In the genomic region with DNA sequence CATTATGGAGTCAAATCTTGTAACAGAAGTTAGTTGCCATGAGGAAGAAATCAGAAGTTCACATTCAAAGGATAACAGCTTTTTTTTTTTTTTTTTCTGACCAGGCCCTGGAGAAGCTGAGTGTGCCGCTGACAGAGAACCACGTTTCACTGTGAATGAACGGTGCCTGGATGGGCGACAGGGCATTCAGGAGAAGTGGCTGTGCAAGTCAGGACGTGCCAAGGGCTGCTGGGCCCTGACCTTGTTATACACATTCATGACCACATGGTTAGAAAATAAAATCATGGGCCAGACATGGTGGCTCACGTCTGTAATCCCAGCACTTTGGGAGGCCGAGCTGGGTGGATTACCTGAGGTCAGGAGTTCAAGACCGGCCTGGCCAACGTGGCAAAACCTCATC, we compare ENCODE assay signal across 19 cellular contexts.
"Had no signal": no experiment of that assay in that cellular context is flagged by ENCODE, and none has a peak within 500 bp of the region (broad histone marks: within the 10 kb centered on the region; RNA-seq: fewer than 3 reads in every experiment).

No MANE protein-coding gene starts in this region.

- H3K27ac Mint-ChIP-seq: activated naive CD8-positive, alpha-beta T cell treated with anti-CD3 and anti-CD28 coated beads for 36 hours; mesothelial cell of epicardium; neural progenitor cell; WTC11 had no signal

- ATAC-seq: gastroesophageal sphincter; naive thymus-derived CD8-positive, alpha-beta T cell; WTC11 had no signal

- H3K27me3 Mint-ChIP-seq: activated naive CD8-positive, alpha-beta T cell treated with anti-CD3 and anti-CD28 coated beads for 36 hours; naive thymus-derived CD8-positive, alpha-beta T cell had no signal

- H3K27me3 ChIP-seq: esophagus squamous epithelium, gastroesophageal sphincter, neural progenitor cell, upper lobe of left lung had no signal

- DNase-seq: activated naive CD4-positive, alpha-beta T cell treated with Interleukin-2 at 50 U/mL for 16 hours; activated naive CD8-positive, alpha-beta T cell treated with anti-CD3 and anti-CD28 coated beads for 36 hours; activated T-cell treated with anti-CD3 and anti-CD28 coated beads, Interleukin-2, amount 50 U/mL, for 1 hour; amniotic stem cell; cerebellar nuclear complex; esophagus squamous epithelium; head of caudate nucleus; naive thymus-derived CD8-positive, alpha-beta T cell; stimulated activated CD4-positive, alpha-beta T cell treated with anti-CD3 and anti-CD28 coated beads, Interleukin-2, amount 100 ng/mL, for 48 hours; stimulated activated naive CD4-positive, alpha-beta T cell; T-helper 9 cell; upper lobe of left lung had no signal

- H3K36me3 ChIP-seq: esophagus squamous epithelium, neural progenitor cell, thoracic aorta, upper lobe of left lung had no signal

- H3K4me1 ChIP-seq: neural progenitor cell had no signal

- H3K9me3 ChIP-seq: gastroesophageal sphincter, thoracic aorta, upper lobe of left lung had no signal

- H3K4me3 Mint-ChIP-seq: activated naive CD8-positive, alpha-beta T cell treated with anti-CD3 and anti-CD28 coated beads for 36 hours; mesothelial cell of epicardium; naive thymus-derived CD8-positive, alpha-beta T cell; neural progenitor cell; WTC11 had no signal

- H3K9me3 Mint-ChIP-seq: activated naive CD8-positive, alpha-beta T cell treated with anti-CD3 and anti-CD28 coated beads for 36 hours; naive thymus-derived CD8-positive, alpha-beta T cell had no signal

- H3K4me3 ChIP-seq: coronary artery, esophagus squamous epithelium, gastroesophageal sphincter, lung, neural progenitor cell, thoracic aorta, upper lobe of left lung had no signal
